In the genomic region with DNA sequence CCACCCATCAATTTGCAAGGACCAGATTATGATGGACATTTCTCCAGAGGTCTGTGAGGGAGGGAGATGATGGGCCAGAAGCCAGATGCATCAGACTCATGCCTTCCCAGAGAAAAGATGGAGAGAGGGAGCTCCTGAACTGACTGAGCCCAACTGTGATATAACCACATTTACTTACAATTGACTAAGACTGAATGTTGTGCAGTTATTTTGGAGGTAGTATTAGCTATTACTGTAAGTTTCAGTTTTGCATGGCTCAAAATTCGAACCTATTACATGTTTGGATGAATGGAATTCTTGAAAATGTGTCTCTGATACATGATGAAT, we compare ENCODE assay signal across 19 cellular contexts.
"Had no signal": no experiment of that assay in that cellular context is flagged by ENCODE, and none has a peak within 500 bp of the region (broad histone marks: within the 10 kb centered on the region; RNA-seq: fewer than 3 reads in every experiment).

No MANE protein-coding gene starts in this region.

- H3K4me1 ChIP-seq: gastroesophageal sphincter, heart right ventricle, left ventricle myocardium inferior, spleen, tibial artery, uterus had no signal

- H3K4me3 Mint-ChIP-seq: activated CD4-positive, alpha-beta T cell treated with anti-CD3 and anti-CD28 coated beads for 36 hours; activated naive CD8-positive, alpha-beta T cell; activated T-helper 1 cell treated with anti-CD3 and anti-CD28 coated beads, Interleukin-12 subunit alpha, Interleukin-12 subunit beta, Interleukin-2, Interleukin-4 antibody, amounts not matched to agents 30 ng/mL and 10 ng/mL and 1 ng/mL, durations not matched to agents 14 hours and 24 hours and 36 hours; dendritic cell treated with granulocyte-macrophage colony-stimulating factor and Interleukin-4, amounts not matched to agents 40 ng/mL and 50 ng/mL, for 4 days had no signal

- H3K27ac ChIP-seq: gastroesophageal sphincter, heart right ventricle, left ventricle myocardium inferior, spleen, tibial artery, WERI-Rb-1 had no signal

- H3K36me3 Mint-ChIP-seq: activated naive CD8-positive, alpha-beta T cell had no signal

- H3K27ac Mint-ChIP-seq: activated CD4-positive, alpha-beta T cell treated with anti-CD3 and anti-CD28 coated beads for 36 hours; activated naive CD8-positive, alpha-beta T cell; activated T-helper 1 cell treated with anti-CD3 and anti-CD28 coated beads, Interleukin-12 subunit alpha, Interleukin-12 subunit beta, Interleukin-2, Interleukin-4 antibody, amounts not matched to agents 30 ng/mL and 10 ng/mL and 1 ng/mL, durations not matched to agents 14 hours and 24 hours and 36 hours; dendritic cell treated with granulocyte-macrophage colony-stimulating factor and Interleukin-4, amounts not matched to agents 40 ng/mL and 50 ng/mL, for 4 days had no signal

- H3K4me3 ChIP-seq: gastroesophageal sphincter, heart right ventricle, left ventricle myocardium inferior, spleen, tibial artery, uterus had no signal

- H3K27me3 Mint-ChIP-seq: activated CD4-positive, alpha-beta T cell treated with anti-CD3 and anti-CD28 coated beads for 36 hours; activated naive CD8-positive, alpha-beta T cell had no signal

- H3K27me3 ChIP-seq: tibial artery, uterus had no signal

- H3K9me3 Mint-ChIP-seq: activated T-helper 1 cell treated with anti-CD3 and anti-CD28 coated beads, Interleukin-12 subunit alpha, Interleukin-12 subunit beta, Interleukin-2, Interleukin-4 antibody, amounts not matched to agents 30 ng/mL and 10 ng/mL and 1 ng/mL, durations not matched to agents 14 hours and 24 hours and 36 hours; dendritic cell treated with granulocyte-macrophage colony-stimulating factor and Interleukin-4, amounts not matched to agents 40 ng/mL and 50 ng/mL, for 4 days had no signal

- H3K9me3 ChIP-seq: gastroesophageal sphincter, spleen, tibial artery, uterus had no signal

- H3K36me3 ChIP-seq: gastroesophageal sphincter, heart right ventricle, left ventricle myocardium inferior, spleen, tibial artery, uterus, WERI-Rb-1 had no signal

- DNase-seq: activated CD4-positive, alpha-beta T cell treated with anti-CD3 and anti-CD28 coated beads, Interleukin-2, amount 50 U/mL, for 48 hours; activated T-cell treated with anti-CD3 and anti-CD28 coated beads for 4 hours; effector CD8-positive, alpha-beta T cell; heart right ventricle; kidney glomerular epithelial cell; left ventricle myocardium inferior; mammary epithelial cell; posterior cingulate gyrus; spleen; stimulated activated CD4-positive, alpha-beta T cell treated with anti-CD3 and anti-CD28 coated beads, Interleukin-4, amount 100 ng/mL, for 4 hours; stimulated activated naive CD4-positive, alpha-beta T cell treated with Interleukin-2 at 50 U/mL for 16 hours; WERI-Rb-1 had no signal
